ENCODE assay signal across 13 cellular contexts in genomic region chr7:77684030-77684429, GRCh38. TPM values are rescaled to one million over a fixed set of nuclear protein-coding genes. Genes with fewer than 3 reads are reported as not detected.
DNase-seq lines count a peak whose midpoint lies in the region; ATAC-seq and TF ChIP-seq lines count a peak whose summit lies in the region.
"Had no signal": no experiment of that assay in that cellular context is flagged by ENCODE, and none has a peak within 500 bp of the region (broad histone marks: within the 10 kb centered on the region; RNA-seq: fewer than 3 reads in every experiment).

No MANE protein-coding gene starts in this region.

- intact Hi-C loops in Calu3 (cut with micrococcal nuclease; ENCODE audit: unreplicated experiment), result no loop called here
- intact Hi-C loops in body of pancreas (cut with DNase I), result no loop called here
- intact Hi-C loops in Right ventricle myocardium superior (cut with DNase I), result no loop called here

- peak overlapping the region; percentile 72 for H3K27ac Mint-ChIP-seq in Calu3 (ENCODE audit: unreplicated experiment)
- H3K27ac Mint-ChIP-seq: activated naive CD8-positive, alpha-beta T cell; CD8-positive, alpha-beta T cell; stimulated activated naive CD8-positive, alpha-beta T cell treated with anti-CD3 and anti-CD28 coated beads, Interleukin-15, Interleukin-2, amounts not matched to agents 100 ng/mL and 50 ng/mL, for 24 hours had no signal

- CTCF ChIA-PET in Calu3 (lab: Charles Lee), result no interaction called here

- H3K36me3 Mint-ChIP-seq in Calu3 (ENCODE audit: insufficient read depth, unreplicated experiment), result peaks cover 42% of the 10 kb centered on the region

- H3K9me3 ChIP-seq in body of pancreas (no peaks in the 10 kb centered on the region), parathyroid adenoma (ENCODE audit: control insufficient read depth, low read length) (no peaks in the 10 kb centered on the region)

- no peaks in the 10 kb centered on the region for H3K27me3 ChIP-seq in body of pancreas
- H3K27me3 ChIP-seq in parathyroid adenoma (ENCODE audit: control insufficient read depth, insufficient read depth, low read length), result no peaks in the 10 kb centered on the region

- peaks cover 2% of the 10 kb centered on the region for H3K79me2 ChIP-seq in parathyroid adenoma

- no peak for DNase-seq in Calu3
- peak; percentile 35 to 56 (median 43) for DNase-seq in body of pancreas
- peak; percentile 48 for DNase-seq in Right ventricle myocardium superior
- DNase-seq in kidney glomerular epithelial cell (lab: John Stamatoyannopoulos, UW), result no peak
- no peak for DNase-seq in middle frontal gyrus (ENCODE audit: extremely low spot score, low spot score)
- DNase-seq: CD8-positive, alpha-beta T cell had no signal

- H3K9ac ChIP-seq in parathyroid adenoma, result no peak overlapping the region
- H3K9ac ChIP-seq: KMS-11 had no signal

- H3K9me3 Mint-ChIP-seq in Calu3 (ENCODE audit: low read depth, unreplicated experiment), result no peaks in the 10 kb centered on the region
- H3K9me3 Mint-ChIP-seq: CD8-positive, alpha-beta T cell; stimulated activated naive CD8-positive, alpha-beta T cell treated with anti-CD3 and anti-CD28 coated beads, Interleukin-15, Interleukin-2, amounts not matched to agents 100 ng/mL and 50 ng/mL, for 24 hours had no signal

- no TSS peak for BruUV-seq in Calu3 (replicated peaks; lab: Mats Ljungman, UMichigan)

- H3K36me3 ChIP-seq in body of pancreas (replicated peaks in 1 of 2; ENCODE audit: insufficient read depth in 1 of 2, low read depth in 2 of 2), result no peaks in the 10 kb centered on the region
- H3K36me3 ChIP-seq in parathyroid adenoma (ENCODE audit: control insufficient read depth, insufficient read depth, low read length), result no peaks in the 10 kb centered on the region

- TF ChIP-seq CTCF in Calu3 (IDR thresholded peaks at IDR 0.05; ENCODE audit: unreplicated experiment) (no peak), body of pancreas (IDR thresholded peaks at IDR 0.05) (no peak), parathyroid adenoma (IDR thresholded peaks at IDR 0.05) (no peak)

- peaks cover 86% of the 10 kb centered on the region for H3K4me1 ChIP-seq in body of pancreas
- peaks cover 2% of the 10 kb centered on the region for H3K4me1 ChIP-seq in parathyroid adenoma

- 23 to 28% methylated on average over 9 of the region's 9 CpGs for WGBS in body of pancreas, 2 donors

- peaks cover 43% of the 10 kb centered on the region for H3K4me1 Mint-ChIP-seq in Calu3 (ENCODE audit: low read depth, unreplicated experiment)

- peak overlapping the region; percentile 26 for H2AFZ ChIP-seq in parathyroid adenoma

- ATAC-seq in body of pancreas (peak; percentile 23), Right ventricle myocardium superior (ENCODE audit: poor library complexity) (peak; percentile 66), HG03342 (IDR thresholded peaks at IDR 0.05; ENCODE audit: unreplicated experiment) (no peak), GM21717 (IDR thresholded peaks at IDR 0.05; ENCODE audit: unreplicated experiment) (no peak)
- ATAC-seq: CD8-positive, alpha-beta T cell had no signal

- H3K27me3 Mint-ChIP-seq in Calu3 (ENCODE audit: unreplicated experiment), result no peaks in the 10 kb centered on the region
- H3K27me3 Mint-ChIP-seq: activated naive CD8-positive, alpha-beta T cell; stimulated activated naive CD8-positive, alpha-beta T cell treated with anti-CD3 and anti-CD28 coated beads, Interleukin-15, Interleukin-2, amounts not matched to agents 100 ng/mL and 50 ng/mL, for 24 hours had no signal

- H3K4me3 ChIP-seq in body of pancreas (no peak overlapping the region), parathyroid adenoma (ENCODE audit: low read depth, low read length) (no peak overlapping the region)
- H3K4me3 ChIP-seq: skin epidermis had no signal

- H3K27ac ChIP-seq in body of pancreas (peak overlapping the region; percentile 30 to 98 (median 83)), parathyroid adenoma (no peak overlapping the region)
- H3K27ac ChIP-seq: KMS-11 had no signal

- TF ChIP-seq POLR2A in body of pancreas (IDR thresholded peaks at IDR 0.05), result peak in 1 of 3 donors; percentile 28

- H3K4me2 ChIP-seq in parathyroid adenoma (ENCODE audit: low read length), result no peak overlapping the region
- H3K4me2 ChIP-seq: KMS-11 had no signal

- no peak overlapping the region for H3K4me3 Mint-ChIP-seq in Calu3 (ENCODE audit: low read depth, unreplicated experiment)
- H3K4me3 Mint-ChIP-seq: activated naive CD8-positive, alpha-beta T cell; CD8-positive, alpha-beta T cell; stimulated activated naive CD8-positive, alpha-beta T cell treated with anti-CD3 and anti-CD28 coated beads, Interleukin-15, Interleukin-2, amounts not matched to agents 100 ng/mL and 50 ng/mL, for 24 hours had no signal

RNA-seq across cellular contexts. Expression of gene RSBN1L, which starts 12.2 kb away (rescaled TPM):
- total RNA-seq in Calu3 (2022) (15.9 and 16.7 TPM in 2 replicates), body of pancreas (10 to 100 TPM; 15.8 to 16.2 TPM), Right ventricle myocardium superior (9.3 TPM)

Comparison
In these comparisons a context has a peak if more than half of its experiments do, and no peak if none do; other contexts are left out.
1. DNase-seq: peak in body of pancreas (4 of 4) and Right ventricle myocardium superior (single experiment); none in Calu3 (single experiment), kidney glomerular epithelial cell (single experiment) and middle frontal gyrus (single experiment).
2. ATAC-seq: peak in body of pancreas (single experiment) and Right ventricle myocardium superior (single experiment); none in HG03342 (single experiment) and GM21717 (single experiment).